Comparison of ENCODE assay signal across 8 cellular contexts in the genomic region with DNA sequence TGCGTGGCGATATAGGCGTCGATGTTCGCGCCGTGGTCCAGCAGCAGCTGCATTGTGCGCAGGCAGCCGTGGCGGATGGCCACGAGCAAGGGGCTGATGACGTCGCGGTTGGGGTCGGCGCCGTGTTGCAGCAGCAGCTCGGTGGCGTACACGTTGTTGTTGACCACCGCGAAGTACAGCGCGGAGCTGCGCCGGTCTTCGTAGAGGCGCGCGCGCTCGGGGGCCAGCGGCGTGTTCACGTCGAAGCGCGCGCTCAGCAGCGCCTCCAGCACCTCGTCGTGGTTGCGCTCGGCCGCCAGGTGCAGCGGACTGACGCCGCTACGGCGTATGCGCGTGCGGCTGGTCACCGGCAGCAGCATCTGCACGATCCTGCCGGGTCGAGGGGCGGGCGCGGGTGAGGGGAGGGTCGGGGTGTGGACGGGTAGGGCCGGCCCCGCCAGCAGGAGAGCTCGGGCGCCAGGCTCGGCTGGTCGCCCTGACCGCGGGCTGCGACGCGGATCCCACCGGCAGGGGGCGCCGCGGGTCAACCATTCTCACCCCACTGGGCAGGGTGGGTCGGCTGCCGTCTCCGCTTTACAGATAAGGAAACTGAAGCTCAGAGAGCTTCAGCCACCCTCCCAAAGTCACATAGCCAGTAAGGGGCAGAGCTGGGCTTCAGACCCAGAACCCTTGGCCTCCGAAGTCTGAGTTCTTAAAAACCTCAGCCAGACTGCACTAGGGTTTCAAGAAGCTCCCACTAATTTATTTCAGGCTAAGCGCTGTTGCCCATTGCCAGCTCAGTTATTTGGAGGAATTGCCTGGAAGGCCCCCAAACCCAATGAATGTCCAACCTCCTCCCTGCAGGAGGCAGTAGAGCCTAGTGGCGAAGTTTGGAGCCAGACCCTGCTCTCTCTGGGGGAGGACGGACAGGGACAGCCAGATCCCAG. TPM values are rescaled to one million over a fixed set of nuclear protein-coding genes. Genes with fewer than 3 reads are reported as not detected.
DNase-seq lines count a peak whose midpoint lies in the region; ATAC-seq, FAIRE-seq and TF ChIP-seq lines count a peak whose summit lies in the region.

No MANE protein-coding gene starts in this region.

- H3K9me3 ChIP-seq in ovary = peaks cover 0 to 4% of the 10 kb centered on the region in 2 donors
- H3K9me3 ChIP-seq in tibial artery = no peaks in the 10 kb centered on the region

- H3K4me3 ChIP-seq in ovary (peak overlapping the region; percentile 20), tibial artery (peak overlapping the region; percentile 30 to 31)

- 5 to 10% (median 9%) methylated on average over 63 to 84 of the region's 84 CpGs for WGBS in ovary, 3 donors

- TF ChIP-seq CTCF in ovary (IDR thresholded peaks at IDR 0.05) = peak in 2 of 3 donors; percentile 26 to 32
- peak; percentile 88 to 95 for TF ChIP-seq CTCF in tibial artery (IDR thresholded peaks at IDR 0.05)

- H3K36me3 ChIP-seq in ovary = no peaks in the 10 kb centered on the region
- H3K36me3 ChIP-seq in tibial artery = peaks cover 22 to 57% (median 34%) of the 10 kb centered on the region in 3 donors

- H3K27me3 ChIP-seq in ovary (no peaks in the 10 kb centered on the region), tibial artery (no peaks in the 10 kb centered on the region)

- intact Hi-C loops in ovary (cut with DNase I) (loop anchor here in 1 of 4 donors (2.0 to 10.0 kb wide), 2 partner anchors 63 to 195 kb away; no protein-coding TSS in a partner anchor), tibial artery (cut with DNase I; ENCODE audit: low total_unique reads) (loop anchor here (1.0 to 10.0 kb wide), 3 partner anchors 63 to 195 kb away; no protein-coding TSS in a partner anchor)

- TF ChIP-seq EP300 in ovary (IDR thresholded peaks at IDR 0.05) = no peak

- H3K27ac ChIP-seq in ovary (no peak overlapping the region), tibial artery (peak overlapping the region; percentile 37 to 62)

- no peak for TF ChIP-seq POLR2A in ovary (IDR thresholded peaks at IDR 0.05)

- FAIRE-seq in RCC 7860 (lab: Jason Lieb, UNC) = no peak

- DNase-seq in Ammon's horn (ENCODE audit: low spot score) (peak; percentile 73), RCC 7860 (ENCODE audit: low spot score) (peak; percentile 13), glomerular visceral epithelial cell (ENCODE audit: extremely low spot score) (peak; percentile 82), ovary (peak; percentile 18 to 73 (median 49)), tibial artery (peak; percentile 76 to 86)
- peak; percentile 93 for DNase-seq in activated gamma-delta T cell treated with anti-CD3 and anti-CD28 coated beads, Interleukin-2, amount 50 U/mL, for 16 hours (ENCODE audit: low read depth)

- ATAC-seq in GM19035 (IDR thresholded peaks at IDR 0.05; ENCODE audit: unreplicated experiment) = peak; percentile 90
- ATAC-seq in HG03280 (IDR thresholded peaks at IDR 0.05; ENCODE audit: unreplicated experiment) = peak; percentile 83

- no peaks in the 10 kb centered on the region for H3K4me1 ChIP-seq in ovary (ENCODE audit: insufficient read depth)
- peaks cover 0 to 27% (median 12%) of the 10 kb centered on the region in 4 donors for H3K4me1 ChIP-seq in tibial artery

RNA-seq across cellular contexts. Expression of gene FAM181A, which starts 12.4 kb away (rescaled TPM):
- 1 to 10 TPM in 1 of 7 donors, under 1 TPM in 4, not detected in 2; 0.37 to 4.9 (median 0.82) TPM for total RNA-seq in ovary
- not detected for polyA plus RNA-seq in ovary

RNA-seq across cellular contexts. Expression of gene ASB2, which starts 36.8 kb away (rescaled TPM):
- 10 to 100 TPM in 1 of 7 donors, 1 to 10 TPM in 6; 1.3 to 25.6 (median 3.0) TPM for total RNA-seq in ovary
- 10 to 100 TPM in 1 of 2 donors, 1 to 10 TPM in 1; 2.6 to 18.8 TPM for polyA plus RNA-seq in ovary

RNA-seq across cellular contexts. Expression of gene CCDC197, which starts 57.5 kb away (rescaled TPM):
- not detected for total RNA-seq in ovary
- not detected for polyA plus RNA-seq in ovary

Comparison
In these comparisons a context has a peak if more than half of its experiments do, and no peak if none do; other contexts are left out.
1. DNase-seq: peak in every context shown above with its lines; median percentile 93 in activated gamma-delta T cell treated with anti-CD3 and anti-CD28 coated beads, Interleukin-2, amount 50 U/mL, for 16 hours; 82 in glomerular visceral epithelial cell; 81 in tibial artery; 73 in Ammon's horn; 49 in ovary; 13 in RCC 7860.
2. H3K27ac ChIP-seq: peak in tibial artery (2 of 2); none in ovary (0 of 2).